In the genomic region with DNA sequence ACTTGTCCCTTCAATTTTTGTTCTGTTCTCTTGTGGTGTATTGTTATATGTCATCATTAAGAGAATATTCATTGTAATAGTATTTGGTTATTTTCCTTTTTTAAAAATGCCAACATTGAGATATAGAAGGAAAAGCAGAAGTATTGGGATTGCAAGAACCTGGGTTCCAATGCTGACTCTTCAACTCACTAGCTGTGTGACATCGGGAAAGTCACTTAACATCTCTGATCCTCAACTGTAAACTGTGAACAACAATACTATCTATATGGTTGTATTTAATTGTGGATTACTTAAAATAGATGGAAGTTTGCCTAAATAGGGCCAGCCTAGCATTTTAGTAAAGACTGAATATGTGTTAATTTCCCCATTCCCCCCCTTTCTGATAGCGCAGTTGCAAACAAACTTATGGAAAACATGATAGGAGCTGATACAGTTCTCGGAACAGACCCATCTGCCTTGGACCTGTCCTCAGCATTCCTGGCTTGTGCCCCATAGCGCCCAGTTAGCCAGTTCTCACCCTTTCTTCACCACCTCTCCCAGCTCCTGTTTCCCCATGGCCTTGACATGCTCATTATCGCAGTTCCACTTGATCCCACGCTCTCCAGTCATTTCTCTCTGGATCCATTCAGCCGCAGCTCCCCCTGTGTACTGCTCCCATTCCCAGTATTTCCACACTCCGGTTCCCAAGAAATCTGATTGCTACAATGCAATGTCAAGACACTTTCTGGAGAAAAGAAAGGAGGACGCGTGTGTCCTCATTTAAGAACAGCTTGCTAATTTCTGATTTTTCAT, we compare ENCODE assay signal across 1 cellular context.
TF ChIP-seq lines count a peak whose summit lies in the region.

No MANE protein-coding gene starts in this region.

TF ChIP-seq in H1, 55 proteins besides CTCF, POLR2A, EP300 and RAD21:
- no peak for TF ChIP-seq CHD1 (IDR thresholded peaks at IDR 0.05; ENCODE audit: low read depth, low read length)
- TF ChIP-seq TBP (IDR thresholded peaks at IDR 0.05; ENCODE audit: low read depth, low read length), result no peak
- TF ChIP-seq BCL11A (IDR thresholded peaks at IDR 0.05; ENCODE audit: low read depth in 2 of 2, low read length in 2 of 2), result no peak
- no peak for TF ChIP-seq HDAC6 (IDR thresholded peaks at IDR 0.05; ENCODE audit: low read depth, low read length)
- peak; percentile 58 for TF ChIP-seq KDM1A (IDR thresholded peaks at IDR 0.05; ENCODE audit: borderline replicate concordance, low read length)
- TF ChIP-seq RBBP5 (IDR thresholded peaks at IDR 0.05; ENCODE audit: borderline replicate concordance, low read depth, low read length), result no peak
